Comparison of ENCODE assay signal across 8 cellular contexts in the genomic region with DNA sequence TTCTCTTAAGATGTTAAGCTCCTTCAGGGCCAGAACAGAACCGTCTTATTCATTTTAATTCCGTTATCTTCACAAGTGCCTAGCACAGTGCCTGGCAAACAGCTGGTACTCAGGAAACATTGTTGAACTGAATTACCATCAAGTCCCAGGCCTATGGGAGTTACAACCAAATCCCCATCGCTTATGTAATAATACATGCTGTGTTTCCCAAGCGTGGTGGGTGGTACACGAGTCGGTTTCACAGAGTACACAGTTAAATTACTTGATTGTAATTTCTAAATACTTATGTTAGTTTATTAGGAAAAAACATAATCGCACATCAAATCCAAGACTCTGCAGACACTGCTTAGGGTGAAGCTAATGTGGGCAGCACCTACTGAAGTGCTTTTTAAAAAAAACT. TPM values are rescaled to one million over a fixed set of nuclear protein-coding genes. Genes with fewer than 3 reads are reported as not detected.
DNase-seq lines count a peak whose midpoint lies in the region; ATAC-seq and TF ChIP-seq lines count a peak whose summit lies in the region.

No MANE protein-coding gene starts in this region.

- TF ChIP-seq CTCF in 22Rv1 (IDR thresholded peaks at IDR 0.05), result no peak
- no peak for TF ChIP-seq CTCF in fibroblast of mammary gland (conservative IDR thresholded peaks at IDR 0.05; ENCODE audit: control insufficient read depth, insufficient read depth, low read depth, low read length)
- TF ChIP-seq CTCF in progenitor cell of endocrine pancreas (IDR thresholded peaks at IDR 0.05; ENCODE audit: unreplicated experiment), result no peak

- H3K27me3 Mint-ChIP-seq in progenitor cell of endocrine pancreas, result no peaks in the 10 kb centered on the region

- H3K36me3 Mint-ChIP-seq in progenitor cell of endocrine pancreas (ENCODE audit: insufficient read depth), result peaks cover 2% of the 10 kb centered on the region

- ATAC-seq in SK-N-SH treated with all-trans-retinoic acid at 6 μM for 48 hours (peak; percentile 0; the same call in 1 of the 3 replicates), GM18511 (IDR thresholded peaks at IDR 0.05; ENCODE audit: unreplicated experiment) (no peak), HG03025 (IDR thresholded peaks at IDR 0.05; ENCODE audit: low FRiP score, unreplicated experiment) (no peak)

- peaks cover 15% of the 10 kb centered on the region for H3K4me1 Mint-ChIP-seq in progenitor cell of endocrine pancreas (ENCODE audit: low read depth)

- no peaks in the 10 kb centered on the region for H3K9me3 Mint-ChIP-seq in progenitor cell of endocrine pancreas (ENCODE audit: low read depth)

- H3K27ac Mint-ChIP-seq in progenitor cell of endocrine pancreas, result peak overlapping the region; percentile 99

- peak overlapping the region; percentile 90 for H3K27ac ChIP-seq in 22Rv1

- peak; percentile 28 for DNase-seq in fibroblast of mammary gland (ENCODE audit: low read depth)
- no peak for DNase-seq in progenitor cell of endocrine pancreas (ENCODE audit: low spot score, unreplicated experiment)
- no peak for DNase-seq in ureter (ENCODE audit: low spot score)

- H3K4me3 ChIP-seq in GM08714 (ENCODE audit: low read length) (peak overlapping the region; percentile 80), fibroblast of mammary gland (ENCODE audit: control insufficient read depth, low read depth, low read length) (peak overlapping the region; percentile 88)

- H3K4me3 Mint-ChIP-seq in progenitor cell of endocrine pancreas (ENCODE audit: low read depth), result peak overlapping the region; percentile 100

TF ChIP-seq in SK-N-SH treated with all-trans-retinoic acid at 6 μM for 48 hours, 23 proteins besides CTCF, POLR2A, EP300 and RAD21:
- TF ChIP-seq CSRNP3 (CRISPR knock-in tag; IDR thresholded peaks at IDR 0.05) (no peak), TOX (CRISPR knock-in tag; IDR thresholded peaks at IDR 0.05; ENCODE audit: borderline replicate concordance) (no peak), ZFP30 (CRISPR knock-in tag; IDR thresholded peaks at IDR 0.05) (no peak), PATZ1 (CRISPR knock-in tag; IDR thresholded peaks at IDR 0.05; ENCODE audit: borderline replicate concordance) (no peak), ISL1 (CRISPR knock-in tag; IDR thresholded peaks at IDR 0.05) (no peak), ZNF8 (CRISPR knock-in tag; IDR thresholded peaks at IDR 0.05) (no peak), ESRRG (CRISPR knock-in tag; IDR thresholded peaks at IDR 0.05) (no peak)
TF ChIP-seq in SK-N-SH treated with all-trans-retinoic acid at 6 μM for 48 hours: peak in this region for 0.

RNA-seq across cellular contexts. Expression of gene ANGEL2, which starts 1.0 kb away (rescaled TPM):
- total RNA-seq in progenitor cell of endocrine pancreas (50.3 and 50.6 TPM in 2 replicates), ureter (43.9 TPM)

RNA-seq across cellular contexts. Expression of gene RPS6KC1, which starts 36.4 kb away (rescaled TPM):
- total RNA-seq in progenitor cell of endocrine pancreas, result 24.3 and 27.8 TPM in 2 replicates
- 20.7 TPM for total RNA-seq in ureter
